In genomic region chr18:78144669-78145068, GRCh38 we compare ENCODE assay signal across 17 cellular contexts.
"Had no signal": no experiment of that assay in that cellular context is flagged by ENCODE, and none has a peak within 500 bp of the region (broad histone marks: within the 10 kb centered on the region; RNA-seq: fewer than 3 reads in every experiment).

No MANE protein-coding gene starts in this region.

- H3K4me3 Mint-ChIP-seq: activated CD4-positive, alpha-beta memory T cell treated with anti-CD3 and anti-CD28 coated beads, Interleukin-2, amount 10 ng/mL, durations not matched to agents 7 days and 5 days; activated CD4-positive, alpha-beta T cell treated with anti-CD3 and anti-CD28 coated beads for 36 hours; activated T-cell treated with anti-CD3 and anti-CD28 coated beads, Interleukin-2, amount 50 U/mL, for 24 hours; natural killer cell treated with Interleukin-12 subunit alpha and Interleukin-12 subunit beta and Interleukin-15 and Interleukin-18, amount 100 ng/mL, for 72 hours; stimulated activated naive B cell treated with anti-CD40 and anti-IgM and Interleukin-4, amounts not matched to agents 10 μg/mL and 1 μg/mL and 100 μg/mL, for 72 hours; T-helper 1 cell treated with Interleukin-12 subunit alpha and Interleukin-12 subunit beta and Interleukin-4 antibody, amounts not matched to agents 30 μg/mL and 1 μg/mL, for 36 hours had no signal

- ATAC-seq: activated CD4-positive, alpha-beta T cell treated with anti-CD3 and anti-CD28 coated beads for 36 hours; natural killer cell treated with Interleukin-12 subunit alpha and Interleukin-12 subunit beta and Interleukin-15 and Interleukin-18, amount 100 ng/mL, for 72 hours; stimulated activated naive B cell treated with anti-CD40 and anti-IgM and Interleukin-4, amounts not matched to agents 10 μg/mL and 1 μg/mL and 100 μg/mL, for 72 hours had no signal

- H3K27ac Mint-ChIP-seq: activated CD4-positive, alpha-beta memory T cell treated with anti-CD3 and anti-CD28 coated beads, Interleukin-2, amount 10 ng/mL, durations not matched to agents 7 days and 5 days; activated CD4-positive, alpha-beta T cell treated with anti-CD3 and anti-CD28 coated beads for 36 hours; activated T-cell treated with anti-CD3 and anti-CD28 coated beads, Interleukin-2, amount 50 U/mL, for 24 hours; natural killer cell treated with Interleukin-12 subunit alpha and Interleukin-12 subunit beta and Interleukin-15 and Interleukin-18, amount 100 ng/mL, for 72 hours; stimulated activated naive B cell treated with anti-CD40 and anti-IgM and Interleukin-4, amounts not matched to agents 10 μg/mL and 1 μg/mL and 100 μg/mL, for 72 hours; T-helper 1 cell treated with Interleukin-12 subunit alpha and Interleukin-12 subunit beta and Interleukin-4 antibody, amounts not matched to agents 30 μg/mL and 1 μg/mL, for 36 hours had no signal

- H3K27me3 ChIP-seq: cardiac muscle cell, right atrium auricular region, tibial nerve had no signal

- H3K36me3 Mint-ChIP-seq: natural killer cell treated with Interleukin-12 subunit alpha and Interleukin-12 subunit beta and Interleukin-15 and Interleukin-18, amount 100 ng/mL, for 72 hours; stimulated activated naive B cell treated with anti-CD40 and anti-IgM and Interleukin-4, amounts not matched to agents 10 μg/mL and 1 μg/mL and 100 μg/mL, for 72 hours had no signal

- H3K9me3 Mint-ChIP-seq: activated CD4-positive, alpha-beta memory T cell treated with anti-CD3 and anti-CD28 coated beads, Interleukin-2, amount 10 ng/mL, durations not matched to agents 7 days and 5 days; activated T-cell treated with anti-CD3 and anti-CD28 coated beads, Interleukin-2, amount 50 U/mL, for 24 hours; natural killer cell treated with Interleukin-12 subunit alpha and Interleukin-12 subunit beta and Interleukin-15 and Interleukin-18, amount 100 ng/mL, for 72 hours; T-helper 1 cell treated with Interleukin-12 subunit alpha and Interleukin-12 subunit beta and Interleukin-4 antibody, amounts not matched to agents 30 μg/mL and 1 μg/mL, for 36 hours had no signal

- DNase-seq: activated CD4-positive, alpha-beta memory T cell treated with anti-CD3 and anti-CD28 coated beads, Interleukin-2, amount 10 ng/mL, durations not matched to agents 7 days and 5 days; activated CD4-positive, alpha-beta T cell treated with anti-CD3 and anti-CD28 coated beads for 36 hours; activated naive CD4-positive, alpha-beta T cell treated with anti-CD3 and anti-CD28 coated beads, Interleukin-2, amount 50 U/mL, for 16 hours; activated T-cell treated with anti-CD3 and anti-CD28 coated beads, Interleukin-2, amount 50 U/mL, for 24 hours; adrenal gland; erythroblast; left ventricle myocardium inferior; mesendoderm; stimulated activated CD4-positive, alpha-beta T cell treated with anti-CD3 and anti-CD28 coated beads, Interleukin-2, amount 100 ng/mL, for 48 hours; stimulated activated naive B cell treated with anti-CD40 and anti-IgM and Interleukin-4, amounts not matched to agents 10 μg/mL and 1 μg/mL and 100 μg/mL, for 72 hours had no signal

- H3K27ac ChIP-seq: adrenal gland, cardiac muscle cell, hepatocyte, left ventricle myocardium inferior, right atrium auricular region, tibial nerve had no signal

- H2AFZ ChIP-seq: hepatocyte had no signal

- H3K4me1 ChIP-seq: adrenal gland, left ventricle myocardium inferior, right atrium auricular region, tibial nerve had no signal

- H3K4me2 ChIP-seq: hepatocyte had no signal

- H3K4me1 Mint-ChIP-seq: activated CD4-positive, alpha-beta memory T cell treated with anti-CD3 and anti-CD28 coated beads, Interleukin-2, amount 10 ng/mL, durations not matched to agents 7 days and 5 days; activated CD4-positive, alpha-beta T cell treated with anti-CD3 and anti-CD28 coated beads for 36 hours; stimulated activated naive B cell treated with anti-CD40 and anti-IgM and Interleukin-4, amounts not matched to agents 10 μg/mL and 1 μg/mL and 100 μg/mL, for 72 hours had no signal

- H3K79me2 ChIP-seq: hepatocyte had no signal

- H3K36me3 ChIP-seq: adrenal gland, cardiac muscle cell, left ventricle myocardium inferior, right atrium auricular region, tibial nerve had no signal

- H3K4me3 ChIP-seq: adrenal gland, cardiac muscle cell, hepatocyte, left ventricle myocardium inferior, right atrium auricular region, tibial nerve had no signal

- H3K9me3 ChIP-seq: adrenal gland, right atrium auricular region had no signal

- FAIRE-seq: keratinocyte had no signal
